In the genomic region with DNA sequence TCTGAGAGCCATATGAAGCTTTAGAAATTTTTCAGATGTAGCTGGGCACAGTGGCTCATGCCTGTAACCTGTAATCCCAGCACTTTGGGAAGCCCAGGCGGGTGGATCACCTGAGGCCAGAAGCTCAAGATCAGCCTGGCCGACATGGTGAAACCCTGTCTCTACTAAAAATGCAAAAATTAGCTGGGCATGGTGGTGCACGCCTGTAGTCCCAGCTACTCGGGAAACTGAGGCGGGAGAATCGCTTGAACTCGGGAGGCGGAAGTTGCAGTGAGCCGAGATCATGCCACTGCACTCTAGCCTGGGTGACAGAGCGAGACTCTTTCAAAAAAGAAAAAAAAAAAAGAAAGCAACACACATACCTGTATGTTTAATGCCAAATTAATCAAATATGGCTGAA, we compare ENCODE assay signal across 6 cellular contexts. TPM values are rescaled to one million over a fixed set of nuclear protein-coding genes. Genes with fewer than 3 reads are reported as not detected.
DNase-seq lines count a peak whose midpoint lies in the region; ATAC-seq and TF ChIP-seq lines count a peak whose summit lies in the region.
"Not testable (repeated sequence)": the region's sequence is repeated elsewhere in the genome, so short reads cannot be mapped to it uniquely, and the experiment has no call there.

No MANE protein-coding gene starts in this region.

- H3K27ac ChIP-seq in HUES48 (ENCODE audit: low read depth, low read length) = peak overlapping the region; percentile 22
- peak overlapping the region; percentile 20 for H3K27ac ChIP-seq in RWPE2 (ENCODE audit: poor library complexity, severe bottlenecking)
- peak overlapping the region; percentile 34 for H3K27ac ChIP-seq in cardiac muscle cell

- H3K27me3 ChIP-seq in HUES48 (ENCODE audit: control insufficient read depth, insufficient read depth, low read length); RWPE2 (ENCODE audit: insufficient read depth, poor library complexity, severe bottlenecking); cardiac muscle cell: not testable (repeated sequence)

- not testable (repeated sequence) for TF ChIP-seq CTCF in Calu3 (IDR thresholded peaks at IDR 0.05; ENCODE audit: unreplicated experiment); RWPE2 (IDR thresholded peaks at IDR 0.05; ENCODE audit: poor library complexity, severe bottlenecking); cardiac muscle cell (IDR thresholded peaks at IDR 0.05; ENCODE audit: low read depth, low read length); progenitor cell of endocrine pancreas (IDR thresholded peaks at IDR 0.05; ENCODE audit: unreplicated experiment)

- BruUV-seq in Calu3 (replicated peaks; lab: Mats Ljungman, UMichigan) = not testable (repeated sequence)

- H3K9ac ChIP-seq in HUES48 (ENCODE audit: low read depth, low read length) = not testable (repeated sequence)

- not testable (repeated sequence) for H3K9me3 ChIP-seq in HUES48 (ENCODE audit: control insufficient read depth, insufficient read depth, low read length); RWPE2 (ENCODE audit: severe bottlenecking); cardiac muscle cell (ENCODE audit: low read depth)

- not testable (repeated sequence) for DNase-seq in Calu3; RWPE2 (ENCODE audit: low spot score); cardiac muscle cell (ENCODE audit: low read depth in 1 of 2, low spot score in 1 of 2); progenitor cell of endocrine pancreas (ENCODE audit: low spot score, unreplicated experiment)

- H3K27me3 Mint-ChIP-seq in Calu3 (ENCODE audit: unreplicated experiment); activated T-helper 17 cell treated with anti-CD3 and anti-CD28 coated beads, Interleukin-2, amount 50 U/mL, for 72 hours; progenitor cell of endocrine pancreas: not testable (repeated sequence)

- not testable (repeated sequence) for H3K36me3 ChIP-seq in HUES48 (ENCODE audit: control insufficient read depth, insufficient read depth, low read length); RWPE2 (ENCODE audit: low read depth); cardiac muscle cell

- H3K36me3 Mint-ChIP-seq in Calu3 (ENCODE audit: insufficient read depth, unreplicated experiment); activated T-helper 17 cell treated with anti-CD3 and anti-CD28 coated beads, Interleukin-2, amount 50 U/mL, for 72 hours (ENCODE audit: low read depth); progenitor cell of endocrine pancreas (ENCODE audit: insufficient read depth): not testable (repeated sequence)

- H3K4me1 Mint-ChIP-seq in Calu3 (ENCODE audit: low read depth, unreplicated experiment) = peaks cover 23% of the 10 kb centered on the region
- not testable (repeated sequence) for H3K4me1 Mint-ChIP-seq in activated T-helper 17 cell treated with anti-CD3 and anti-CD28 coated beads, Interleukin-2, amount 50 U/mL, for 72 hours; progenitor cell of endocrine pancreas (ENCODE audit: low read depth)

- H3K9me3 Mint-ChIP-seq in Calu3 (ENCODE audit: low read depth, unreplicated experiment); activated T-helper 17 cell treated with anti-CD3 and anti-CD28 coated beads, Interleukin-2, amount 50 U/mL, for 72 hours; progenitor cell of endocrine pancreas (ENCODE audit: low read depth): not testable (repeated sequence)

- peaks cover 14% of the 10 kb centered on the region for H3K4me1 ChIP-seq in HUES48 (ENCODE audit: control insufficient read depth, insufficient read depth, low read length)
- H3K4me1 ChIP-seq in RWPE2 (ENCODE audit: insufficient read depth, poor library complexity, severe bottlenecking) = peaks cover 17% of the 10 kb centered on the region
- peaks cover 15% of the 10 kb centered on the region for H3K4me1 ChIP-seq in cardiac muscle cell (ENCODE audit: low read depth)

- H3K4me3 Mint-ChIP-seq in Calu3 (ENCODE audit: low read depth, unreplicated experiment); activated T-helper 17 cell treated with anti-CD3 and anti-CD28 coated beads, Interleukin-2, amount 50 U/mL, for 72 hours; progenitor cell of endocrine pancreas (ENCODE audit: low read depth): not testable (repeated sequence)

- ATAC-seq in RWPE2 (ENCODE audit: low read depth) = peak; percentile 22; the same call in 1 of the 3 replicates
- ATAC-seq in activated T-helper 17 cell treated with anti-CD3 and anti-CD28 coated beads, Interleukin-2, amount 50 U/mL, for 72 hours (replicated peaks) = not testable (repeated sequence)

- H3K27ac Mint-ChIP-seq in Calu3 (ENCODE audit: unreplicated experiment) = peak overlapping the region; percentile 9
- peak overlapping the region; percentile 45 for H3K27ac Mint-ChIP-seq in activated T-helper 17 cell treated with anti-CD3 and anti-CD28 coated beads, Interleukin-2, amount 50 U/mL, for 72 hours
- H3K27ac Mint-ChIP-seq in progenitor cell of endocrine pancreas = peak overlapping the region; percentile 23

- not testable (repeated sequence) for H3K4me3 ChIP-seq in HUES48 (ENCODE audit: low read depth, low read length); RWPE2 (ENCODE audit: severe bottlenecking); cardiac muscle cell

- intact Hi-C loops in Calu3 (cut with micrococcal nuclease; ENCODE audit: unreplicated experiment) = not testable (repeated sequence)

- CTCF ChIA-PET in Calu3 (lab: Charles Lee) = interaction anchor here (0.7 kb wide), 1 partner anchor 772 kb away, joined by 3 read pairs; no protein-coding TSS in a partner anchor

RNA-seq across cellular contexts. Expression of a gene that starts 16.7 kb away (rescaled TPM):
- total RNA-seq in Calu3 (2022) = 29.7 and 34.4 TPM in 2 replicates
- 10 to 100 TPM; 18.6 to 31.1 TPM for total RNA-seq in activated T-helper 17 cell treated with anti-CD3 and anti-CD28 coated beads, Interleukin-2, amount 50 U/mL, for 72 hours
- 44.6 and 57.3 TPM in 2 replicates for total RNA-seq in cardiac muscle cell
- polyA plus RNA-seq in cardiac muscle cell = 17.5 and 18.1 TPM in 2 replicates
- total RNA-seq in progenitor cell of endocrine pancreas = 46.7 and 54.8 TPM in 2 replicates

RNA-seq across cellular contexts. Expression of a gene that starts 17.4 kb away (rescaled TPM):
- total RNA-seq in Calu3 (2022) = 8.3 and 10.7 TPM in 2 replicates
- 1 to 10 TPM; 4.3 to 5.9 TPM for total RNA-seq in activated T-helper 17 cell treated with anti-CD3 and anti-CD28 coated beads, Interleukin-2, amount 50 U/mL, for 72 hours
- 5.9 and 8.2 TPM in 2 replicates for total RNA-seq in cardiac muscle cell
- 10.5 and 16.9 TPM in 2 replicates for polyA plus RNA-seq in cardiac muscle cell
- 12.0 and 12.9 TPM in 2 replicates for total RNA-seq in progenitor cell of endocrine pancreas
